ENCODE assay signal across 8 cellular contexts in the genomic region with DNA sequence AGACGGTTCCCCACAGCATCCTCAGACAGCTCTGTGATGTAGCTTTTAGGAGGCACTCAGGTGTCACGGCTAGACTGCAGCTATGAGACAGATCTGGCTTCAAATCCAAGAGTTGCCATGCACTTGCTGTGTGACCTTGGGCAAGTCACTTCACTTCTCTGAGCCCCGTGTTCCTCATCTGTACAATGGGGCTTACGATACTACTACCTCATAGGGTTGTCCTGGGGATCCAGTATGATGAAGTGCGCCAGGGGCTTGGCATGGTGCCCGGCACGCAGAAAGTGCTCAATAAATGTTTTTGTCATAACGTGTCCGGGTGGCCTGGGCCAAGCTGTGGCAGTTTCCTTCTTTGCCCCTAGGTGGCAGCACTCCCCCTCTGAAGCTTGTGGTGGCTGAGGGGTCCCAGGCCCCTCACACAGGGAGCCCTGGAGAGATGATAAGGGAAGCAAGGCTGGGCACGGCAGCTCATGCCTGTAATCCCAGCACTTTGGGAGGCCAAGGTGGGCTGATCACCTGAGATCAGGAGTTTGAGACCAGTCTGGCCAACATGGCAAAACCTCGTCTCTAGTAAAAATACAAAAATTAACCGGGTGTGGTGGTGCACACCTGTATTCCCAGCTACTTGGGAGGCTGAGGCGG. TPM values are rescaled to one million over a fixed set of nuclear protein-coding genes. Genes with fewer than 3 reads are reported as not detected.
DNase-seq lines count a peak whose midpoint lies in the region; ATAC-seq and TF ChIP-seq lines count a peak whose summit lies in the region.

No MANE protein-coding gene starts in this region.

- DNase-seq in NCI-H1092 treated with DMSO at 0.1 percent for 48 hours (lab: John Stamatoyannopoulos, UW), result peak; percentile 9
- DNase-seq in NCI-H1092 (lab: John Stamatoyannopoulos, UW), result no peak
- peak; percentile 75 for DNase-seq in RWPE1 (ENCODE audit: low spot score)
- peak in 1 of 2 donors; percentile 67 for DNase-seq in activated naive CD4-positive, alpha-beta T cell treated with anti-CD3 and anti-CD28 coated beads, Interleukin-2, amount 50 U/mL, for 72 hours (ENCODE audit: low spot score in 2 of 2)
- DNase-seq in right atrium auricular region (ENCODE audit: low spot score), result no peak
- DNase-seq in stimulated activated CD4-positive, alpha-beta T cell treated with anti-CD3 and anti-CD28 coated beads, Interleukin-15, amount 100 ng/mL, for 24 hours, result peak; percentile 59
- DNase-seq in cerebellar nuclear complex (lab: John Stamatoyannopoulos, UW), result no peak

- no peaks in the 10 kb centered on the region for H3K27me3 ChIP-seq in right atrium auricular region

- CTCF ChIA-PET in RWPE1 (lab: Yijun Ruan, JAX), result interaction anchor here (0.5 to 1.5 kb wide), 16 partner anchors 18 to 321 kb away, joined by 3 to 15 read pairs (median 3); a partner anchor contains a TSS

- H3K27ac ChIP-seq in RWPE1 (peak overlapping the region; percentile 96), right atrium auricular region (no peak overlapping the region)

- peaks cover 0 to 21% of the 10 kb centered on the region in 2 donors for H3K4me1 ChIP-seq in right atrium auricular region

- H3K9me3 ChIP-seq in right atrium auricular region, result no peaks in the 10 kb centered on the region

- peaks cover 6% of the 10 kb centered on the region for H3K36me3 ChIP-seq in right atrium auricular region

- TF ChIP-seq CTCF in RWPE1 (conservative IDR thresholded peaks at IDR 0.05; ENCODE audit: low read depth) (peak; percentile 90), right atrium auricular region (IDR thresholded peaks at IDR 0.05) (peak; percentile 54 to 80)

- peak; percentile 63 to 70 for ATAC-seq in activated naive CD4-positive, alpha-beta T cell treated with anti-CD3 and anti-CD28 coated beads, Interleukin-2, amount 50 U/mL, for 72 hours
- no peak for ATAC-seq in HG03196 (IDR thresholded peaks at IDR 0.05; ENCODE audit: unreplicated experiment)

- no peaks in the 10 kb centered on the region for H3K36me3 Mint-ChIP-seq in activated naive CD4-positive, alpha-beta T cell treated with anti-CD3 and anti-CD28 coated beads, Interleukin-2, amount 50 U/mL, for 72 hours

- POLR2A ChIA-PET in RWPE1 (lab: Yijun Ruan, JAX; ENCODE audit: low non-redundant PET), result interaction anchor here (0.5 kb wide), 1 partner anchor 37 kb away, joined by 6 read pairs; no protein-coding TSS in a partner anchor

- peak overlapping the region in 1 of 2 donors; percentile 43 for H3K27ac Mint-ChIP-seq in activated naive CD4-positive, alpha-beta T cell treated with anti-CD3 and anti-CD28 coated beads, Interleukin-2, amount 50 U/mL, for 72 hours

- H3K9me3 Mint-ChIP-seq in activated naive CD4-positive, alpha-beta T cell treated with anti-CD3 and anti-CD28 coated beads, Interleukin-2, amount 50 U/mL, for 72 hours, result no peaks in the 10 kb centered on the region

- H3K4me3 ChIP-seq in right atrium auricular region, result no peak overlapping the region

RNA-seq across cellular contexts. Expression of a gene that starts 19.1 kb away (rescaled TPM):
- 10 to 100 TPM; 80.0 to 81.4 TPM for total RNA-seq in activated naive CD4-positive, alpha-beta T cell treated with anti-CD3 and anti-CD28 coated beads, Interleukin-2, amount 50 U/mL, for 72 hours
- 10 to 100 TPM; 57.0 to 79.5 TPM for total RNA-seq in right atrium auricular region

Comparison
In these comparisons a context has a peak if more than half of its experiments do, and no peak if none do; other contexts are left out.
1. DNase-seq: peak in NCI-H1092 treated with DMSO at 0.1 percent for 48 hours (single experiment), RWPE1 (single experiment) and stimulated activated CD4-positive, alpha-beta T cell treated with anti-CD3 and anti-CD28 coated beads, Interleukin-15, amount 100 ng/mL, for 24 hours (single experiment); none in NCI-H1092 (single experiment), right atrium auricular region (single experiment) and cerebellar nuclear complex (0 of 2).